In genomic region chr4:99917575-99917974, GRCh38 we compare ENCODE assay signal across 1 cellular context.
TF ChIP-seq lines count a peak whose summit lies in the region.

No MANE protein-coding gene starts in this region.

TF ChIP-seq in HepG2, 621 proteins besides CTCF, POLR2A, EP300 and RAD21:
- TF ChIP-seq HMG20B (CRISPR knock-in tag; conservative IDR thresholded peaks at IDR 0.05) (no peak), ZBTB42 (CRISPR knock-in tag; IDR thresholded peaks at IDR 0.05) (no peak), MAFK (conservative IDR thresholded peaks at IDR 0.05 in 1 of 2, IDR thresholded peaks at IDR 0.05 in 1 of 2; ENCODE audit: low read length in 2 of 2) (peak in 1 of 2 experiments; percentile 44; a peak in 2 of 4 replicates), SOX5 (CRISPR knock-in tag; IDR thresholded peaks at IDR 0.05; ENCODE audit: borderline replicate concordance) (no peak), ZNF724P (CRISPR knock-in tag; IDR thresholded peaks at IDR 0.05; ENCODE audit: borderline replicate concordance) (no peak), E2F2 (CRISPR knock-in tag; IDR thresholded peaks at IDR 0.05; ENCODE audit: borderline replicate concordance) (no peak), ZNF343 (CRISPR knock-in tag; IDR thresholded peaks at IDR 0.05) (no peak), MAFF (IDR thresholded peaks at IDR 0.05; ENCODE audit: low read depth, low read length) (peak; percentile 39; the same call in 1 of the 2 replicates), BRCA1 (CRISPR knock-in tag; IDR thresholded peaks at IDR 0.05) (no peak), TCF7L2 (IDR thresholded peaks at IDR 0.05; ENCODE audit: low read depth, low read length) (no peak)
- TF ChIP-seq, protein P1, sequence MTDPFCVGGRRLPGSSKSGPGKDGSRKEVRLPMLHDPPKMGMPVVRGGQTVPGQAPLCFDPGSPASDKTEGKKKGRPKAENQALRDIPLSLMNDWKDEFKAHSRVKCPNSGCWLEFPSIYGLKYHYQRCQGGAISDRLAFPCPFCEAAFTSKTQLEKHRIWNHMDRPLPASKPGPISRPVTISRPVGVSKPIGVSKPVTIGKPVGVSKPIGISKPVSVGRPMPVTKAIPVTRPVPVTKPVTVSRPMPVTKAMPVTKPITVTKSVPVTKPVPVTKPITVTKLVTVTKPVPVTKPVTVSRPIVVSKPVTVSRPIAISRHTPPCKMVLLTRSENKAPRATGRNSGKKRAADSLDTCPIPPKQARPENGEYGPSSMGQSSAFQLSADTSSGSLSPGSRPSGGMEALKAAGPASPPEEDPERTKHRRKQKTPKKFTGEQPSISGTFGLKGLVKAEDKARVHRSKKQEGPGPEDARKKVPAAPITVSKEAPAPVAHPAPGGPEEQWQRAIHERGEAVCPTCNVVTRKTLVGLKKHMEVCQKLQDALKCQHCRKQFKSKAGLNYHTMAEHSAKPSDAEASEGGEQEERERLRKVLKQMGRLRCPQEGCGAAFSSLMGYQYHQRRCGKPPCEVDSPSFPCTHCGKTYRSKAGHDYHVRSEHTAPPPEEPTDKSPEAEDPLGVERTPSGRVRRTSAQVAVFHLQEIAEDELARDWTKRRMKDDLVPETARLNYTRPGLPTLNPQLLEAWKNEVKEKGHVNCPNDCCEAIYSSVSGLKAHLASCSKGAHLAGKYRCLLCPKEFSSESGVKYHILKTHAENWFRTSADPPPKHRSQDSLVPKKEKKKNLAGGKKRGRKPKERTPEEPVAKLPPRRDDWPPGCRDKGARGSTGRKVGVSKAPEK (CRISPR knock-in tag; IDR thresholded peaks at IDR 0.05; ENCODE audit: borderline replicate concordance) = no peak
